Comparison of ENCODE assay signal across 7 cellular contexts in genomic region chr19:6125571-6125989, GRCh38. TPM values are rescaled to one million over a fixed set of nuclear protein-coding genes. Genes with fewer than 3 reads are reported as not detected.
DNase-seq lines count a peak whose midpoint lies in the region; ATAC-seq, FAIRE-seq and TF ChIP-seq lines count a peak whose summit lies in the region.

No MANE protein-coding gene starts in this region.

- H3K27me3 ChIP-seq in astrocyte (ENCODE audit: insufficient read depth, low read length), result no peaks in the 10 kb centered on the region

- no peaks in the 10 kb centered on the region for H3K36me3 ChIP-seq in astrocyte (ENCODE audit: insufficient read depth, low read length)

- H3K4me1 ChIP-seq in astrocyte (ENCODE audit: insufficient read depth, low read length), result no peaks in the 10 kb centered on the region

- no peak overlapping the region for H3K4me3 Mint-ChIP-seq in astrocyte (ENCODE audit: unreplicated experiment)

- no peak for DNase-seq in GM12892 (ENCODE audit: insufficient read length)
- peak; percentile 50 to 66 for DNase-seq in NCI-H1930 (lab: John Stamatoyannopoulos, UW)
- DNase-seq in T-helper 22 cell (ENCODE audit: low read depth), result peak; percentile 43
- peak; percentile 47 for DNase-seq in astrocyte (ENCODE audit: low read depth)
- peak; percentile 57 for DNase-seq in iPS DF 19.7 (ENCODE audit: low read depth, low spot score)
- peak; percentile 43 to 44 for DNase-seq in stimulated activated CD4-positive, alpha-beta T cell treated with anti-CD3 and anti-CD28 coated beads, Interleukin-15, amount 100 ng/mL, for 48 hours (ENCODE audit: low read depth in 2 of 2)

- H3K27ac ChIP-seq in astrocyte (ENCODE audit: low read depth, low read length), result no peak overlapping the region

- H3K79me2 ChIP-seq in astrocyte (ENCODE audit: insufficient read depth, low read length), result no peaks in the 10 kb centered on the region

- no peaks in the 10 kb centered on the region for H3K4me1 Mint-ChIP-seq in astrocyte (ENCODE audit: low read depth, unreplicated experiment)

- H3K36me3 Mint-ChIP-seq in astrocyte (ENCODE audit: low read depth, unreplicated experiment), result no peaks in the 10 kb centered on the region

- H4K20me1 ChIP-seq in astrocyte (ENCODE audit: insufficient read depth, low read length), result no peaks in the 10 kb centered on the region

- no peak overlapping the region for H3K27ac Mint-ChIP-seq in astrocyte (ENCODE audit: unreplicated experiment)

- H2AFZ ChIP-seq in astrocyte (ENCODE audit: low read depth, low read length), result no peak overlapping the region

- TF ChIP-seq CTCF in astrocyte (IDR thresholded peaks at IDR 0.05; ENCODE audit: insufficient read depth, low read depth, low read length), result peak; percentile 98

- H3K9me3 Mint-ChIP-seq in astrocyte (ENCODE audit: unreplicated experiment), result peaks cover 15% of the 10 kb centered on the region

- peaks cover 12% of the 10 kb centered on the region for H3K27me3 Mint-ChIP-seq in astrocyte (ENCODE audit: low read depth, unreplicated experiment)

- H3K4me3 ChIP-seq in astrocyte (ENCODE audit: insufficient read depth, low read depth, low read length), result no peak overlapping the region

- no peak overlapping the region for H3K4me2 ChIP-seq in astrocyte (ENCODE audit: low read length)

- FAIRE-seq in GM12892 (lab: Jason Lieb, UNC) (peak; percentile 83), astrocyte (lab: Jason Lieb, UNC) (peak; percentile 54)

- no peaks in the 10 kb centered on the region for H3K9me3 ChIP-seq in astrocyte (ENCODE audit: insufficient read depth, low read depth, low read length)

- H3K9ac ChIP-seq in astrocyte (ENCODE audit: low read length), result no peak overlapping the region

- ATAC-seq in GM19467 (IDR thresholded peaks at IDR 0.05; ENCODE audit: unreplicated experiment), result no peak

- TF ChIP-seq POLR2A in GM12892 (IDR thresholded peaks at IDR 0.05; ENCODE audit: low read depth, low read length), result no peak

RNA-seq across cellular contexts. Expression of gene ACSBG2, which starts 9.9 kb away (rescaled TPM):
- not detected for polyA plus RNA-seq in GM12892 (2012; ENCODE audit: missing spikeins)
- total RNA-seq in astrocyte, result not detected in 2 replicates

RNA-seq across cellular contexts. Expression of gene RFX2, which starts 15.3 kb away (rescaled TPM):
- polyA plus RNA-seq in GM12892 (2012; ENCODE audit: missing spikeins), result 1.8 TPM
- total RNA-seq in astrocyte, result 3.2 and 3.3 TPM in 2 replicates
